In the genomic region with DNA sequence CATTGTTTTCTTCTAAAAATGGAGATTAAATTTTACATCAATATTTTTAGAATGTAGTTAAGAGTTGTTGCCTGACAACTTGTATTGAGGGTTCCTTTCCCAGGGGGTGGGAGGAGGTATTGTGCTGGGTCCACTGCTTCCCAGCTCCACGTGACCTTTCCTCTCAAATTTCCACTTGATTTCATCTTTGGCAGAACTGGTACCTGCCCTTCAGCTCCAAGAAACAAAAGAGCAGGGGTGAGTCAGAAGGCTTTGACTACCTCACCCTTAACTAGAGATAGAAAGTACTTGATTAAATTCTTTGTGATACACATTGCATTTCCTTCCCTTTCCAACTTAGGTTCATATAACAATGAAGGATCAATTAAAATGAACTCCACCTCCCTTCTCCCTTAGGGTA, we compare ENCODE assay signal across 8 cellular contexts. TPM values are rescaled to one million over a fixed set of nuclear protein-coding genes. Genes with fewer than 3 reads are reported as not detected.
DNase-seq lines count a peak whose midpoint lies in the region; ATAC-seq, FAIRE-seq and TF ChIP-seq lines count a peak whose summit lies in the region.

No MANE protein-coding gene starts in this region.

- H3K27ac ChIP-seq in HUES64 (ENCODE audit: low read depth, low read length) (no peak overlapping the region), aorta (ENCODE audit: low read depth in 1 of 2, low read length in 2 of 2) (no peak overlapping the region)

- DNase-seq in A172 (ENCODE audit: low spot score) (peak; percentile 35), cardiac fibroblast (ENCODE audit: low read depth in 2 of 2) (peak in 1 of 2 donors; percentile 38), medulla oblongata (ENCODE audit: extremely low spot score) (peak; percentile 62), aorta (no peak), NCI-H1436 (lab: John Stamatoyannopoulos, UW) (no peak), GM19239 (ENCODE audit: insufficient read length, low spot score) (no peak)

- intact Hi-C loops in aorta (cut with DNase I) = loop anchor here in 1 of 2 donors (5.0 kb wide), 1 partner anchor 72 kb away; no protein-coding TSS in a partner anchor

- H3K9me3 ChIP-seq in HUES64 (ENCODE audit: insufficient read depth, low read depth, low read length) = no peaks in the 10 kb centered on the region; the same call in 1 of the 2 replicates
- no peaks in the 10 kb centered on the region for H3K9me3 ChIP-seq in aorta (ENCODE audit: control insufficient read depth, low read length)

- peak overlapping the region; percentile 58 for H3K4me3 ChIP-seq in HUES64 (ENCODE audit: low read length)
- H3K4me3 ChIP-seq in cardiac fibroblast (replicated peaks in 1 of 2; ENCODE audit: low read depth in 2 of 2, low read length in 2 of 2) = peak overlapping the region; percentile 65 to 67
- H3K4me3 ChIP-seq in aorta (ENCODE audit: low read length in 2 of 2) = peak overlapping the region; percentile 64 to 73

- H3K4me1 ChIP-seq in HUES64 (ENCODE audit: insufficient read depth, low read length) = peaks cover 14% of the 10 kb centered on the region
- H3K4me1 ChIP-seq in aorta (ENCODE audit: control insufficient read depth in 1 of 2, insufficient read depth in 2 of 2, low read length in 2 of 2) = no peaks in the 10 kb centered on the region

- ATAC-seq in aorta (ENCODE audit: low FRiP score) (no peak), HG03097 (IDR thresholded peaks at IDR 0.05; ENCODE audit: low FRiP score, unreplicated experiment) (no peak)

- H3K27me3 ChIP-seq in HUES64 (ENCODE audit: insufficient read depth, low read length) (peaks cover 31% of the 10 kb centered on the region), aorta (ENCODE audit: control insufficient read depth in 1 of 2, insufficient read depth in 2 of 2, low read length in 1 of 2) (no peaks in the 10 kb centered on the region)

- no peak for FAIRE-seq in GM19239 (lab: Jason Lieb, UNC)

- no peak for TF ChIP-seq CTCF in cardiac fibroblast (IDR thresholded peaks at IDR 0.05; ENCODE audit: low read depth, low read length)

- no CpG with 5 or more reads among the region's 1 CpG for WGBS in HUES64
- WGBS in aorta, 2 donors = 0 to 5% methylated on average over 1 of the region's 1 CpG

- H3K36me3 ChIP-seq in HUES64 (ENCODE audit: insufficient read depth, low read length) = no peaks in the 10 kb centered on the region
- H3K36me3 ChIP-seq in aorta (ENCODE audit: control insufficient read depth in 1 of 2, insufficient read depth in 2 of 2, low read length in 1 of 2) = no peaks in the 10 kb centered on the region

- no peak overlapping the region for H3K9ac ChIP-seq in HUES64 (ENCODE audit: low read depth, low read length)

RNA-seq across cellular contexts. Expression of gene TRIM2, which starts 19.7 kb away (rescaled TPM):
- 23.7 and 46.6 TPM in 2 replicates for total RNA-seq in A172 (2014; rRNA removed; shearing (Covaris generic))
- polyA plus RNA-seq in HUES64 (2013, experiment 1 of 2) = 40.0 TPM
- polyA plus RNA-seq in HUES64 (2013, experiment 2 of 2) = 35.8 TPM
- total RNA-seq in aorta = 10 to 100 TPM; 27.6 to 53.4 TPM
- 10 to 100 TPM in 1 of 2 donors, 1 to 10 TPM in 1; 7.5 to 10.2 TPM for polyA plus RNA-seq in aorta

Comparison
In these comparisons a context has a peak if more than half of its experiments do, and no peak if none do; other contexts are left out.
1. DNase-seq: peak in A172 (single experiment) and medulla oblongata (single experiment); none in aorta (0 of 2), NCI-H1436 (single experiment) and GM19239 (single experiment).
2. Peak in every context shown above with its lines, with median percentiles within 50 percentile points of each other: H3K4me3 ChIP-seq.